ENCODE assay signal across 9 cellular contexts in the genomic region with DNA sequence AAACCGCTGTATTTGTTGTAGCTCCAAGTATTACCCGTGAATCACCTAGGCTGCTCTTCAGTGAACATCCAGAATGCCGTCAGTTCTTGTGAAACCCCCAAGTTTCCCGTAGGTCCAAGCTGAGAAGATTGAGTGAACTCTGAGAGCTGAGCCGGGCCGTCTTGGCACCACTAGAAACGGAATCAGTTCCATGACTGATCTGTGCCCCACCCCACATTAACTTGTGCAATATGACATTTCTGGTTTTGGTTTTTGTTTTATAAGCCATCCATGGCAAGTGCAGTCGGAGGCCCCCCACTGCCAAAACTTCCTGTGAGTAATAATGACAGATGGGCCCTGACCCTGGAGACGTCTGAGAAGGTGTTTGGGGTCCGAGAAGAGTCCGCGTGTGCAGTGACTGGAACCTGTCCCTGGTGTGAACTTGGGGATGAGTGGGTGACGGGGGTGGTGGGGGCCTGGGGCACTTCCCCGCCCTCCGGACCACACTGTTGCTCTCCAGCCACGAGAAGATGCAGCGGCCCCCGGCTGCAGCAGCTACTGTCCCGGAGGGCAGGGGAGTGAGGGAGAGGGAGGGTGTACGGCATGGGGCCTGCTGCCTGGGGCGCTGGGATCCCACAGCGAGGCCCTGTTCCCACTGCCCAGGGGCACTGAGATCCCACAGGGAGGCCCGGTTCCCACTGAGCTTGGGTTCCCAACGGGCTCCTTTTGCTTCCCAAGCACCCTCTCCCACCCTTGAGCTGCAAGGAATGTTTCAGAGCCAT.
A peak's percentile ranks its signal among the peaks of the same experiment; 100 is the strongest.
DNase-seq lines count a peak whose midpoint lies in the region; ATAC-seq and TF ChIP-seq lines count a peak whose summit lies in the region.
"Had no signal": no experiment of that assay in that cellular context is flagged by ENCODE, and none has a peak within 500 bp of the region (broad histone marks: within the 10 kb centered on the region; RNA-seq: fewer than 3 reads in every experiment).

No MANE protein-coding gene starts in this region.

- DNase-seq in AG08395 (ENCODE audit: low spot score) (peak; percentile 64), astrocyte of the cerebellum (ENCODE audit: low read depth) (peak; percentile 69), COLO668 (lab: John Stamatoyannopoulos, UW; ENCODE audit: unreplicated experiment) (no peak), NCI-H748 (lab: John Stamatoyannopoulos, UW; ENCODE audit: unreplicated experiment) (no peak), NCI-H1436 treated with DMSO at 0.1 percent for 48 hours (lab: John Stamatoyannopoulos, UW) (no peak)
- no peak for DNase-seq in activated CD4-positive, alpha-beta T cell treated with anti-CD3 and anti-CD28 coated beads, Interleukin-2, amount 50 U/mL, for 48 hours
- DNase-seq: activated effector memory CD4-positive, alpha-beta T cell treated with anti-CD3 and anti-CD28 coated beads, Interleukin-2, amount 50 U/mL, for 16 hours had no signal

- in situ Hi-C loops in astrocyte of the cerebellum (cut with HindIII; ENCODE audit: low sequenced_read_pairs), result no loop called here

- H3K4me3 ChIP-seq in astrocyte of the cerebellum (ENCODE audit: low read depth, low read length), result no peak overlapping the region

- peak; percentile 84 for ATAC-seq in GM18868 (IDR thresholded peaks at IDR 0.05; ENCODE audit: unreplicated experiment)
- ATAC-seq in HG02981 (IDR thresholded peaks at IDR 0.05; ENCODE audit: unreplicated experiment), result peak; percentile 77

- no peak for TF ChIP-seq CTCF in astrocyte of the cerebellum (IDR thresholded peaks at IDR 0.05; ENCODE audit: low read depth, low read length, missing control alignments)

Comparison
In these comparisons a context has a peak if more than half of its experiments do, and no peak if none do; other contexts are left out.
1. DNase-seq: peak in AG08395 (single experiment) and astrocyte of the cerebellum (single experiment); none in COLO668 (single experiment), NCI-H748 (single experiment), activated CD4-positive, alpha-beta T cell treated with anti-CD3 and anti-CD28 coated beads, Interleukin-2, amount 50 U/mL, for 48 hours (0 of 2) and NCI-H1436 treated with DMSO at 0.1 percent for 48 hours (single experiment).